ENCODE assay signal across 10 cellular contexts in genomic region chr12:1841606-1842182, GRCh38.
"Had no signal": no experiment of that assay in that cellular context is flagged by ENCODE, and none has a peak within 500 bp of the region (broad histone marks: within the 10 kb centered on the region; RNA-seq: fewer than 3 reads in every experiment).

No MANE protein-coding gene starts in this region.

- H3K4me1 ChIP-seq: left ventricle myocardium inferior, thyroid gland had no signal

- H3K27ac Mint-ChIP-seq: activated naive CD4-positive, alpha-beta T cell treated with anti-CD3 and anti-CD28 coated beads, Interleukin-2, amount 50 U/mL, for 72 hours; activated T-cell treated with anti-CD3 and anti-CD28 coated beads, Interleukin-2, amount 50 U/mL, for 24 hours had no signal

- H3K9me3 Mint-ChIP-seq: activated naive CD4-positive, alpha-beta T cell treated with anti-CD3 and anti-CD28 coated beads, Interleukin-2, amount 50 U/mL, for 72 hours; activated T-cell treated with anti-CD3 and anti-CD28 coated beads, Interleukin-2, amount 50 U/mL, for 24 hours; neural crest cell had no signal

- H3K36me3 ChIP-seq: left ventricle myocardium inferior, thyroid gland had no signal

- H3K9ac ChIP-seq: parathyroid adenoma had no signal

- H3K36me3 Mint-ChIP-seq: activated naive CD4-positive, alpha-beta T cell treated with anti-CD3 and anti-CD28 coated beads, Interleukin-2, amount 50 U/mL, for 72 hours had no signal

- H3K27ac ChIP-seq: left ventricle myocardium inferior, parathyroid adenoma, thyroid gland had no signal

- DNase-seq: activated CD4-positive, alpha-beta T cell treated with anti-CD3 and anti-CD28 coated beads, Interleukin-2, amount 50 U/mL, for 4 hours; activated T-cell treated with anti-CD3 and anti-CD28 coated beads, Interleukin-2, amount 50 U/mL, for 24 hours; left ventricle myocardium inferior; mesendoderm; stimulated activated CD4-positive, alpha-beta T cell treated with anti-CD3 and anti-CD28 coated beads, Interleukin-4, amount 100 ng/mL, for 4 hours; T-helper 2 cell; thyroid gland had no signal

- ATAC-seq: activated naive CD4-positive, alpha-beta T cell treated with anti-CD3 and anti-CD28 coated beads, Interleukin-2, amount 50 U/mL, for 72 hours had no signal

- H3K4me3 Mint-ChIP-seq: activated T-cell treated with anti-CD3 and anti-CD28 coated beads, Interleukin-2, amount 50 U/mL, for 24 hours; neural crest cell had no signal

- H3K9me3 ChIP-seq: left ventricle myocardium inferior, thyroid gland had no signal

- H3K27me3 ChIP-seq: thyroid gland had no signal

- H3K4me3 ChIP-seq: left ventricle myocardium inferior, thyroid gland had no signal
